In the genomic region with DNA sequence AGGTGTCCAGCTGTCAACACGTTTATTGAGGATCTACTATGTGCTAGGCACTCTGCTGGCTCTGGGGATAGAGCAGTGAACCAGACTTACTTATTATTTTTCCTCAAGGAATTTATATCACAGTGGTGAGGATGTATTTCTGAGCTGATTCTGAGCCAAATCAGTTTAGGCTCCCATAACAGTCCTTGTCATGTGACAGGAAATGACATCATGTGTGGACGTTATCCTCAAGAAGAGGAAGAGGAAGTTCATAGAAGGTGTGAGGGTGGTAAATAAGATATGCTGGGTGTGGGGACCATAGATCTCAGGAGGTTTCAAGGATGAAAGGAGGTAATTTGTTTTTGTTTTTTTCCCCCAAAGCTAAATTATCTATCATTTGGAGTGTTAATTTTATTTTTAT, we compare ENCODE assay signal across 20 cellular contexts.
"Had no signal": no experiment of that assay in that cellular context is flagged by ENCODE, and none has a peak within 500 bp of the region (broad histone marks: within the 10 kb centered on the region; RNA-seq: fewer than 3 reads in every experiment).

No MANE protein-coding gene starts in this region.

- H3K27ac Mint-ChIP-seq: natural killer cell; stimulated activated naive B cell treated with anti-CD40 and anti-IgM and Interleukin-4, amounts not matched to agents 10 μg/mL and 1 μg/mL and 100 μg/mL, for 72 hours; stimulated activated naive CD8-positive, alpha-beta T cell treated with anti-CD3 and anti-CD28 coated beads, Interleukin-15, amount 100 ng/mL, for 72 hours had no signal

- FAIRE-seq: frontal cortex had no signal

- H3K9me3 ChIP-seq: testis, upper lobe of right lung, vagina had no signal

- H3K27ac ChIP-seq: heart left ventricle, sigmoid colon, skin epidermis, testis, tibial nerve, upper lobe of right lung, vagina had no signal

- H3K4me1 ChIP-seq: heart left ventricle, sigmoid colon, testis, tibial nerve, upper lobe of right lung, vagina had no signal

- H3K27me3 Mint-ChIP-seq: stimulated activated naive B cell treated with anti-CD40 and anti-IgM and Interleukin-4, amounts not matched to agents 10 μg/mL and 1 μg/mL and 100 μg/mL, for 72 hours; stimulated activated naive CD8-positive, alpha-beta T cell treated with anti-CD3 and anti-CD28 coated beads, Interleukin-15, amount 100 ng/mL, for 72 hours had no signal

- H3K4me3 Mint-ChIP-seq: natural killer cell; neural crest cell; stimulated activated naive B cell treated with anti-CD40 and anti-IgM and Interleukin-4, amounts not matched to agents 10 μg/mL and 1 μg/mL and 100 μg/mL, for 72 hours; stimulated activated naive CD8-positive, alpha-beta T cell treated with anti-CD3 and anti-CD28 coated beads, Interleukin-15, amount 100 ng/mL, for 72 hours had no signal

- H3K4me3 ChIP-seq: dorsolateral prefrontal cortex, heart left ventricle, sigmoid colon, skin epidermis, testis, tibial nerve, upper lobe of right lung, vagina had no signal

- H3K36me3 Mint-ChIP-seq: natural killer cell; stimulated activated naive B cell treated with anti-CD40 and anti-IgM and Interleukin-4, amounts not matched to agents 10 μg/mL and 1 μg/mL and 100 μg/mL, for 72 hours had no signal

- H3K36me3 ChIP-seq: heart left ventricle, sigmoid colon, tibial nerve, upper lobe of right lung, vagina had no signal

- DNase-seq: effector CD8-positive, alpha-beta T cell; heart left ventricle; hippocampal formation; kidney glomerular epithelial cell; mammary epithelial cell; natural killer cell; sigmoid colon; stimulated activated CD4-positive, alpha-beta T cell treated with anti-CD3 and anti-CD28 coated beads, Interleukin-2, amount 100 ng/mL, for 24 hours; stimulated activated CD4-positive, alpha-beta T cell treated with anti-CD3 and anti-CD28 coated beads, Interleukin-4, amount 100 ng/mL, for 4 hours; stimulated activated naive B cell treated with anti-CD40 and anti-IgM and Interleukin-4, amounts not matched to agents 10 μg/mL and 1 μg/mL and 100 μg/mL, for 72 hours; stimulated activated naive CD8-positive, alpha-beta T cell treated with anti-CD3 and anti-CD28 coated beads, Interleukin-15, amount 100 ng/mL, for 72 hours; testis; upper lobe of right lung had no signal

- ATAC-seq: heart left ventricle; left lobe of liver; natural killer cell; stimulated activated naive B cell treated with anti-CD40 and anti-IgM and Interleukin-4, amounts not matched to agents 10 μg/mL and 1 μg/mL and 100 μg/mL, for 72 hours; stimulated activated naive CD8-positive, alpha-beta T cell treated with anti-CD3 and anti-CD28 coated beads, Interleukin-15, amount 100 ng/mL, for 72 hours; upper lobe of right lung had no signal

- H3K4me1 Mint-ChIP-seq: natural killer cell; neural crest cell; stimulated activated naive CD8-positive, alpha-beta T cell treated with anti-CD3 and anti-CD28 coated beads, Interleukin-15, amount 100 ng/mL, for 72 hours had no signal

- H3K27me3 ChIP-seq: heart left ventricle, sigmoid colon, testis, tibial nerve, upper lobe of right lung, vagina had no signal
